15 cellular contexts compared by ENCODE assay signal in genomic region chr17:31609331-31609730, GRCh38.
DNase-seq lines count a peak whose midpoint lies in the region.
"Had no signal": no experiment of that assay in that cellular context is flagged by ENCODE, and none has a peak within 500 bp of the region (broad histone marks: within the 10 kb centered on the region; RNA-seq: fewer than 3 reads in every experiment).

No MANE protein-coding gene starts in this region.

- no peak overlapping the region for H3K9ac ChIP-seq in HUES48 (ENCODE audit: low read depth, low read length)
- H3K9ac ChIP-seq: KMS-11 had no signal

- H3K27ac ChIP-seq in HUES48 (ENCODE audit: low read depth, low read length): peak overlapping the region; percentile 80
- H3K27ac ChIP-seq: C4-2B, KMS-11, RWPE1 had no signal

- no peaks in the 10 kb centered on the region for H3K9me3 ChIP-seq in HUES48 (ENCODE audit: control insufficient read depth, insufficient read depth, low read length)

- peaks cover 16% of the 10 kb centered on the region for H3K4me1 ChIP-seq in HUES48 (ENCODE audit: control insufficient read depth, insufficient read depth, low read length)

- no peak overlapping the region for H3K4me3 ChIP-seq in HUES48 (ENCODE audit: low read depth, low read length)

- no peaks in the 10 kb centered on the region for H3K27me3 ChIP-seq in HUES48 (ENCODE audit: control insufficient read depth, insufficient read depth, low read length)

- H3K36me3 ChIP-seq in HUES48 (ENCODE audit: control insufficient read depth, insufficient read depth, low read length): no peaks in the 10 kb centered on the region

- DNase-seq in DMS79 (lab: John Stamatoyannopoulos, UW) (peak; percentile 84), NCI-H510A treated with DMSO at 0.1 percent for 48 hours (lab: John Stamatoyannopoulos, UW) (peak; percentile 61), islet precursor cell (peak; percentile 28), SK-N-DZ (ENCODE audit: low spot score) (no peak), amniotic stem cell (lab: John Stamatoyannopoulos, UW) (no peak)
- DNase-seq in activated CD4-positive, alpha-beta T cell treated with anti-CD3 and anti-CD28 coated beads for 4 hours: no peak
- DNase-seq: DMS 273 treated with DMSO at 0.1 percent for 48 hours, HCEC 1CT, NCI-H1048, NCI-H1436 treated with DMSO at 0.1 percent for 48 hours, NCI-H774 had no signal

Comparison
In these comparisons a context has a peak if more than half of its experiments do, and no peak if none do; other contexts are left out.
1. DNase-seq: peak in DMS79 (single experiment), NCI-H510A treated with DMSO at 0.1 percent for 48 hours (single experiment) and islet precursor cell (single experiment); none in SK-N-DZ (single experiment), activated CD4-positive, alpha-beta T cell treated with anti-CD3 and anti-CD28 coated beads for 4 hours (0 of 2) and amniotic stem cell (single experiment).